ENCODE assay signal across 1 cellular context in the genomic region with DNA sequence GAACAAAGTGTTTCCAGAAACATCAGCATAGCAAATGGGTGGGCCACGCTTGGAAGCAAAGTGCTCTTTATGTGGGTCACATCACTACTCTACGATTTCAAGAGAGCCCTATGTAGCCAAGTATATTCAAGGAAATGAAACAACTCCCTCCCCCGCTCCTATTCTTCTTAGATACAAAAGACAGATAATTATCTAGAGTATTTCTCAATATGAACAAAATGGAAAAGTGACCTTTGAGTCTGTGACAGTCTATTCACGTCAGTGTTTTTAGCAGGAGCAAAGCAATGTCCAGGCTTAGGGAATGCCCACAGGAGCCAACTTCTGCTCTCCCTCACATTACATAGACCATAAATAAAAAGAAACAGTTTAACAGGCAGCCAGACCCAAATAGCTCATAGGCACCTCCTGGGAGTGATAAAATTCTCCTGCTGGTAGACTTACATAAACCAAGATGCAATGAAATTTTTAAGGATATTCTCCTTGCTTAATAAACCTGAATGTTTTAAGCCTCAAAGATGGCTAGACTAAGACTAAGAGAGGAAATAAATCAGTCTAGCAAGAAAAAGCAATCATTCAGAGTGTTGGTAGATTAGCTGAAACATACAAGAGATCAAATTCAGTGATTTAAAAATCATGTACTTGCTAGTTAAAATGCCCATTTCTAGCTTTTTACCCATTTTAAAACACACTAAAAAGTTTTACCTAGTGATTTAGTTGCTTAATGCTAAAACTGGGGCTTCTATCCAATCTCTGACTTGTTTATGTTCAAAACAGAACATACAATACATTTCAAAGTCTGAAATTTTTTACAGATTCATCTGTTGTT.
TF ChIP-seq lines count a peak whose summit lies in the region.

No MANE protein-coding gene starts in this region.

TF ChIP-seq in SK-N-SH, 30 proteins besides CTCF, POLR2A, EP300 and RAD21 (continued from another document):
- TF ChIP-seq POLR2AphosphoS5 (IDR thresholded peaks at IDR 0.05; ENCODE audit: low read depth, low read length): no peak
- no peak for TF ChIP-seq TAF1 (IDR thresholded peaks at IDR 0.05; ENCODE audit: borderline replicate concordance, low read depth, low read length)
- TF ChIP-seq, protein P1, sequence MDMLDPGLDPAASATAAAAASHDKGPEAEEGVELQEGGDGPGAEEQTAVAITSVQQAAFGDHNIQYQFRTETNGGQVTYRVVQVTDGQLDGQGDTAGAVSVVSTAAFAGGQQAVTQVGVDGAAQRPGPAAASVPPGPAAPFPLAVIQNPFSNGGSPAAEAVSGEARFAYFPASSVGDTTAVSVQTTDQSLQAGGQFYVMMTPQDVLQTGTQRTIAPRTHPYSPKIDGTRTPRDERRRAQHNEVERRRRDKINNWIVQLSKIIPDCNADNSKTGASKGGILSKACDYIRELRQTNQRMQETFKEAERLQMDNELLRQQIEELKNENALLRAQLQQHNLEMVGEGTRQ (IDR thresholded peaks at IDR 0.05; ENCODE audit: borderline replicate concordance, low read depth, low read length): no peak
- TF ChIP-seq YY1 (IDR thresholded peaks at IDR 0.05; ENCODE audit: low read depth): no peak
- TF ChIP-seq GABPA (IDR thresholded peaks at IDR 0.05; ENCODE audit: low read depth): no peak
- TF ChIP-seq, protein P2, sequence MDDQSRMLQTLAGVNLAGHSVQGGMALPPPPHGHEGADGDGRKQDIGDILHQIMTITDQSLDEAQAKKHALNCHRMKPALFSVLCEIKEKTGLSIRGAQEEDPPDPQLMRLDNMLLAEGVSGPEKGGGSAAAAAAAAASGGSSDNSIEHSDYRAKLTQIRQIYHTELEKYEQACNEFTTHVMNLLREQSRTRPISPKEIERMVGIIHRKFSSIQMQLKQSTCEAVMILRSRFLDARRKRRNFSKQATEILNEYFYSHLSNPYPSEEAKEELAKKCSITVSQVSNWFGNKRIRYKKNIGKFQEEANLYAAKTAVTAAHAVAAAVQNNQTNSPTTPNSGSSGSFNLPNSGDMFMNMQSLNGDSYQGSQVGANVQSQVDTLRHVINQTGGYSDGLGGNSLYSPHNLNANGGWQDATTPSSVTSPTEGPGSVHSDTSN (IDR thresholded peaks at IDR 0.05): no peak
TF ChIP-seq in SK-N-SH: peak in this region for 0.
